ENCODE assay signal across 9 cellular contexts in the genomic region with DNA sequence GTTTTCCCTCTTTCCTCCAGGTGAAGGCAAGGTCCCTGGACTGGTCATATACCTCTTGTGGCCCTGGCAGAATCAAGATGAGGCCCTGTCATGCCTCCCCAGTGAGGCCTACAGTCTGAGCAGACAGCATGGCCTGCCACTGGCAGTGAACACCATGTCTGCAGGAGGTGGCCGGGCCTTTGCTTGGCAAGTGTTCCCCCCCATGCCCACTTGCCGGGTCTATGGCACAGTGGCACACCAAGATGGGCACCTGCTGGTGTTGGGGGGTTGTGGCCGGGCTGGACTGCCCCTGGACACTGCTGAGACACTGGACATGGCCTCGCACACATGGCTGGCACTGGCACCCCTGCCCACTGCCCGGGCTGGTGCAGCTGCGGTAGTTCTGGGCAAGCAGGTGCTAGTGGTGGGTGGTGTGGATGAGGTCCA. TPM values are rescaled to one million over a fixed set of nuclear protein-coding genes. Genes with fewer than 3 reads are reported as not detected.
A peak's percentile ranks its signal among the peaks of the same experiment; 100 is the strongest.
DNase-seq lines count a peak whose midpoint lies in the region; ATAC-seq and TF ChIP-seq lines count a peak whose summit lies in the region.
"Had no signal": no experiment of that assay in that cellular context is flagged by ENCODE, and none has a peak within 500 bp of the region (broad histone marks: within the 10 kb centered on the region; RNA-seq: fewer than 3 reads in every experiment).

No MANE protein-coding gene starts in this region.

- peak overlapping the region; percentile 89 for H3K27ac Mint-ChIP-seq in stimulated activated effector memory CD8-positive, alpha-beta T cell treated with anti-CD3 and anti-CD28 coated beads, Interleukin-12 subunit alpha, Interleukin-12 subunit beta, amount 100 ng/mL, for 72 hours

- dilution Hi-C loops in mammary epithelial cell (cut with HindIII; ENCODE audit: low sequenced_read_pairs): loop anchor here (5.0 kb wide), 2 partner anchors 75 to 240 kb away; partner anchors contain the start of genes RHOA and TCTA

- peak overlapping the region; percentile 94 for H3K4me2 ChIP-seq in mammary epithelial cell (ENCODE audit: insufficient read depth, low read depth, low read length)

- intact Hi-C loops in mammary epithelial cell (cut with micrococcal nuclease) (loop anchor here (5.0 kb wide), 1 partner anchor 125 kb away; no protein-coding TSS in a partner anchor), right lobe of liver (cut with DNase I) (no loop called here)

- no peaks in the 10 kb centered on the region for H3K36me3 ChIP-seq in mammary epithelial cell (ENCODE audit: insufficient read depth, low read length)
- H3K36me3 ChIP-seq in right lobe of liver: no peaks in the 10 kb centered on the region

- no peaks in the 10 kb centered on the region for H3K79me2 ChIP-seq in mammary epithelial cell (ENCODE audit: insufficient read depth, low read length)

- no peak overlapping the region for H2AFZ ChIP-seq in mammary epithelial cell (ENCODE audit: low read depth, low read length)

- no peak overlapping the region for H3K9ac ChIP-seq in mammary epithelial cell (ENCODE audit: insufficient read depth, low read length)

- peaks cover 7% of the 10 kb centered on the region for H3K4me1 ChIP-seq in mammary epithelial cell (ENCODE audit: insufficient read depth, low read length)
- peaks cover 0 to 16% (median 5%) of the 10 kb centered on the region in 4 donors for H3K4me1 ChIP-seq in right lobe of liver

- peaks cover 15% of the 10 kb centered on the region for H3K4me1 Mint-ChIP-seq in stimulated activated effector memory CD8-positive, alpha-beta T cell treated with anti-CD3 and anti-CD28 coated beads, Interleukin-12 subunit alpha, Interleukin-12 subunit beta, amount 100 ng/mL, for 72 hours

- no peaks in the 10 kb centered on the region for H4K20me1 ChIP-seq in mammary epithelial cell (ENCODE audit: insufficient read depth, low read length)

- no peaks in the 10 kb centered on the region for H3K36me3 Mint-ChIP-seq in stimulated activated effector memory CD8-positive, alpha-beta T cell treated with anti-CD3 and anti-CD28 coated beads, Interleukin-12 subunit alpha, Interleukin-12 subunit beta, amount 100 ng/mL, for 72 hours

- POLR2A ChIA-PET in GM10248 (lab: Yijun Ruan, JAX): no interaction called here

- TF ChIP-seq POLR2A in right lobe of liver (IDR thresholded peaks at IDR 0.05): no peak

- DNase-seq in HFF-Myc (ENCODE audit: extremely low read depth, low read depth) (no peak), mammary epithelial cell (no peak), right lobe of liver (no peak), GM10248 (ENCODE audit: extremely low spot score) (no peak), foreskin melanocyte (no peak), NCI-H187 (lab: John Stamatoyannopoulos, UW) (no peak)
- DNase-seq in stimulated activated effector memory CD8-positive, alpha-beta T cell treated with anti-CD3 and anti-CD28 coated beads, Interleukin-12 subunit alpha, Interleukin-12 subunit beta, amount 100 ng/mL, for 72 hours (ENCODE audit: low spot score in 2 of 2): no peak
- DNase-seq: KG1 had no signal

- ATAC-seq in right lobe of liver (no peak), GM18870 (IDR thresholded peaks at IDR 0.05; ENCODE audit: unreplicated experiment) (no peak)
- ATAC-seq in stimulated activated effector memory CD8-positive, alpha-beta T cell treated with anti-CD3 and anti-CD28 coated beads, Interleukin-12 subunit alpha, Interleukin-12 subunit beta, amount 100 ng/mL, for 72 hours: no peak

- no peak for TF ChIP-seq CTCF in HFF-Myc (IDR thresholded peaks at IDR 0.05; ENCODE audit: low read depth, low read length, missing control alignments)
- no peak for TF ChIP-seq CTCF in mammary epithelial cell (conservative IDR thresholded peaks at IDR 0.05 in 1 of 2, IDR thresholded peaks at IDR 0.05 in 1 of 2; ENCODE audit: extremely low read depth in 1 of 2, insufficient read depth in 1 of 2, low read depth in 1 of 2, low read length in 2 of 2)
- no peak for TF ChIP-seq CTCF in right lobe of liver (IDR thresholded peaks at IDR 0.05)
- no peak for TF ChIP-seq CTCF in GM10248 (IDR thresholded peaks at IDR 0.05; ENCODE audit: control extremely low read depth, extremely low read depth, low read depth, missing control alignments)

- in situ Hi-C loops in mammary epithelial cell (cut with MboI; ENCODE audit: low sequenced_read_pairs in 2 of 2): loop anchor here in 1 of 2 donors (25.0 kb wide), 1 partner anchor 265 kb away; the partner anchor contains the start of gene NICN1

- no peaks in the 10 kb centered on the region for H3K27me3 ChIP-seq in mammary epithelial cell (ENCODE audit: insufficient read depth, low read length)
- no peaks in the 10 kb centered on the region for H3K27me3 ChIP-seq in right lobe of liver

- no peaks in the 10 kb centered on the region for H3K9me3 ChIP-seq in mammary epithelial cell (replicated peaks; ENCODE audit: insufficient read depth, low read length)
- H3K9me3 ChIP-seq in right lobe of liver: no peaks in the 10 kb centered on the region

- H3K27ac ChIP-seq in mammary epithelial cell (ENCODE audit: insufficient read depth, low read depth, low read length): no peak overlapping the region
- H3K27ac ChIP-seq in right lobe of liver: peak overlapping the region; percentile 72 to 89 (median 72)

- BruUV-seq in mammary epithelial cell (replicated peaks; lab: Mats Ljungman, UMichigan): no TSS peak

- H3K4me3 ChIP-seq in HFF-Myc (replicated peaks; ENCODE audit: low read depth, low read length) (peak overlapping the region; percentile 61; the same call in 1 of the 2 replicates), mammary epithelial cell (replicated peaks in 1 of 3; ENCODE audit: insufficient read depth in 1 of 3, low read depth in 2 of 3, low read length in 3 of 3) (peak overlapping the region in 1 of 3 experiments; percentile 78), right lobe of liver (peak overlapping the region; percentile 74 to 78 (median 77))

- H3K9me3 Mint-ChIP-seq in stimulated activated effector memory CD8-positive, alpha-beta T cell treated with anti-CD3 and anti-CD28 coated beads, Interleukin-12 subunit alpha, Interleukin-12 subunit beta, amount 100 ng/mL, for 72 hours: no peaks in the 10 kb centered on the region

- H3K4me3 Mint-ChIP-seq in stimulated activated effector memory CD8-positive, alpha-beta T cell treated with anti-CD3 and anti-CD28 coated beads, Interleukin-12 subunit alpha, Interleukin-12 subunit beta, amount 100 ng/mL, for 72 hours: peak overlapping the region; percentile 74

- no CpG with 5 or more reads among the region's 6 CpGs for WGBS in mammary epithelial cell (ENCODE audit: low coverage, missing lambda C conversion rate)
- no CpG with 5 or more reads among the region's 6 CpGs for WGBS in right lobe of liver (ENCODE audit: insufficient coverage, low coverage, low lambda C conversion rate, missing lambda C conversion rate)

- CTCF ChIA-PET in mammary epithelial cell (lab: Charles Lee; ENCODE audit: low non-redundant PET) (no interaction called here), GM10248 (lab: Yijun Ruan, JAX) (interaction anchor here (0.9 to 1.5 kb wide), 4 partner anchors 9 to 272 kb away, joined by 3 to 4 read pairs (median 3); no protein-coding TSS in a partner anchor)

RNA-seq across cellular contexts. Expression of gene KLHDC8B, which starts 1.2 kb away (rescaled TPM):
- total RNA-seq in mammary epithelial cell (10 to 100 TPM; 10.9 to 25.7 TPM), right lobe of liver (10 to 100 TPM; 10.4 to 15.2 (median 11.5) TPM)
- 16.9 TPM for polyA plus RNA-seq in mammary epithelial cell
- 8.2 TPM for polyA minus RNA-seq in mammary epithelial cell

RNA-seq across cellular contexts. Expression of gene CCDC71, which starts 6.5 kb away (rescaled TPM):
- total RNA-seq in mammary epithelial cell: 10 to 100 TPM; 22.3 to 25.7 TPM
- 22.5 TPM for polyA plus RNA-seq in mammary epithelial cell
- polyA minus RNA-seq in mammary epithelial cell: 39.1 TPM
- 10 to 100 TPM in 2 of 6 experiments, 1 to 10 TPM in 4; 8.0 to 18.9 (median 8.6) TPM for total RNA-seq in right lobe of liver

RNA-seq across cellular contexts. Expression of gene LAMB2, which starts 39.8 kb away (rescaled TPM):
- total RNA-seq in mammary epithelial cell (100 to 1,000 TPM; 209 to 233 TPM), right lobe of liver (100 to 1,000 TPM; 129 to 192 (median 163) TPM)
- polyA plus RNA-seq in mammary epithelial cell: 150 TPM
- polyA minus RNA-seq in mammary epithelial cell: 534 TPM

RNA-seq across cellular contexts. Expression of gene USP19, which starts 52.0 kb away (rescaled TPM):
- total RNA-seq in mammary epithelial cell (10 to 100 TPM; 30.5 to 37.2 TPM), right lobe of liver (10 to 100 TPM; 28.0 to 39.0 (median 34.1) TPM)
- 25.1 TPM for polyA plus RNA-seq in mammary epithelial cell
- 42.6 TPM for polyA minus RNA-seq in mammary epithelial cell
